Comparison of ENCODE assay signal across 33 cellular contexts in the genomic region with DNA sequence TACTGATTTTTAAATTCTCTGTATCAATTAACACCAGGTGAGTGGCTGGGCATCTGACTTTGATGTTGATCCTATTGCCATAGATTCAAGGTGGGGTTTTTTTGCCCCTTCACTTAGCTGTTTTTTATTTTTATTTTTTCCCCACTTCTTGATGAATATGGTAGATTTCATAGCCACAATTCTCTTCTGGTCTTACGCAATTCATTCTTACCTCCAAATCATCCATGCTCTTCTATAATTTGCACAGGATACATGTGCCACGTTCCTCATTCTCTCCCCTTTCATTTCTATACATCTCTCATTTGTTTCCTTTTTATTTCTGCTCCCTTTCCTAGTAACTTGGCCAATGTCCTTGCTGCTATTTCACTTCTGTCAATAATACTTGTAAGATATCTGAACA. TPM values are rescaled to one million over a fixed set of nuclear protein-coding genes. Genes with fewer than 3 reads are reported as not detected.
"Had no signal": no experiment of that assay in that cellular context is flagged by ENCODE, and none has a peak within 500 bp of the region (broad histone marks: within the 10 kb centered on the region; RNA-seq: fewer than 3 reads in every experiment).

No MANE protein-coding gene starts in this region.

- H3K4me2 ChIP-seq: neural progenitor cell, smooth muscle cell had no signal

- H3K4me1 ChIP-seq: neural progenitor cell, parathyroid adenoma, psoas muscle, spleen, suprapubic skin, testis, tibial nerve, upper lobe of left lung, vagina had no signal

- DNase-seq: naive thymus-derived CD4-positive, alpha-beta T cell; natural killer cell; occipital lobe; ovary; posterior cingulate gyrus; psoas muscle; right cardiac atrium; spleen; stimulated activated CD4-positive, alpha-beta T cell treated with anti-CD3 and anti-CD28 coated beads, Interleukin-12 subunit alpha, Interleukin-12 subunit beta, amount 100 ng/mL, for 4 hours; stimulated activated CD4-positive, alpha-beta T cell treated with anti-CD3 and anti-CD28 coated beads, Interleukin-1b, Interleukin-23, amount 100 ng/mL, for 48 hours; stimulated activated CD4-positive, alpha-beta T cell treated with anti-CD3 and anti-CD28 coated beads, Interleukin-4, amount 100 ng/mL, for 1 hour; stimulated activated CD4-positive, alpha-beta T cell treated with anti-CD3 and anti-CD28 coated beads, Interleukin-4, amount 100 ng/mL, for 4 hours; stimulated activated CD8-positive, alpha-beta memory T cell treated with anti-CD3 and anti-CD28 coated beads, Interleukin-4, amount 100 ng/mL, for 48 hours; stimulated activated naive CD4-positive, alpha-beta T cell; stimulated activated naive CD8-positive, alpha-beta T cell treated with anti-CD3 and anti-CD28 coated beads, Interleukin-15, amount 100 ng/mL, for 72 hours; stimulated activated naive CD8-positive, alpha-beta T cell treated with anti-CD3 and anti-CD28 coated beads, Interleukin-15, Interleukin-2, amounts not matched to agents 100 U/mL and 50 U/mL, for 24 hours; substantia nigra; testis; trophoblast cell; upper lobe of left lung had no signal

- H3K4me3 ChIP-seq: neural progenitor cell, ovary, psoas muscle, skin epidermis, smooth muscle cell, spleen, suprapubic skin, testis, tibial nerve, upper lobe of left lung, vagina had no signal

- H3K27me3 ChIP-seq: neural progenitor cell, ovary, suprapubic skin, testis, tibial nerve, upper lobe of left lung, vagina had no signal

- H2AFZ ChIP-seq: neural progenitor cell, parathyroid adenoma had no signal

- H3K9ac ChIP-seq: neural progenitor cell, parathyroid adenoma had no signal

- FAIRE-seq: urothelium cell line had no signal

- H3K36me3 ChIP-seq: neural progenitor cell, ovary, spleen, suprapubic skin, tibial nerve, upper lobe of left lung, vagina had no signal

- ATAC-seq: naive thymus-derived CD4-positive, alpha-beta T cell; natural killer cell; psoas muscle; right cardiac atrium; sciatic nerve; stimulated activated memory B cell treated with anti-CD40 and anti-IgM and Interleukin-4, amounts not matched to agents 10 μg/mL and 1 μg/mL and 100 μg/mL, for 72 hours; stimulated activated naive CD8-positive, alpha-beta T cell treated with anti-CD3 and anti-CD28 coated beads, Interleukin-15, amount 100 ng/mL, for 72 hours; stimulated activated naive CD8-positive, alpha-beta T cell treated with anti-CD3 and anti-CD28 coated beads, Interleukin-15, Interleukin-2, amounts not matched to agents 100 U/mL and 50 U/mL, for 24 hours had no signal

- H3K79me2 ChIP-seq: parathyroid adenoma had no signal

- H3K9me3 ChIP-seq: ovary, psoas muscle, spleen, suprapubic skin, testis, upper lobe of left lung, vagina had no signal

- H3K27ac ChIP-seq: neural progenitor cell, ovary, parathyroid adenoma, psoas muscle, skin epidermis, spleen, suprapubic skin, testis, tibial nerve, upper lobe of left lung, vagina had no signal

RNA-seq across cellular contexts. Expression of a gene that starts 14.9 kb away (rescaled TPM):
- total RNA-seq: naive thymus-derived CD4-positive, alpha-beta T cell; natural killer cell; osteoblast; psoas muscle; renal cortical epithelial cell; right cardiac atrium; ureter had no signal
- polyA plus RNA-seq: naive thymus-derived CD4-positive, alpha-beta T cell; ovary; right cardiac atrium had no signal
